In the genomic region with DNA sequence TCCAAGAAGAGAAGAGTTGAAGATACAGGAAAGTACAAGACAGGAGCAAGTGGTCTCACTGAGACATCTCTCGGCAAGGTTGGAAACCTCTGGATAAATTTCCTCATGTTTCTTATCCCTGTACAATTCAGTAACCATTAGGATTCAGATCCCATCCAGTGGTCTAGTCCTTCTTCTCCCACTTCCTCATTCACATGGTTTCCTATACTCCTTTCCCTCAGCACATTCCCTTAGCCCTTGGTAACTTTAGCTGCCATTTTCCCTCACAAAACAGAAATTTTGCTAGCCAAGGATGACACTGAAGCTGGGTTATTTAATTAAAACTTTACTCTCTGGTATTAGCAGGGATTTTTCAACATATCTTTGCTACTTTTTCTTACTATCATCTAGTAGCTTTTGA, we compare ENCODE assay signal across 19 cellular contexts.
A peak's percentile ranks its signal among the peaks of the same experiment; 100 is the strongest.
DNase-seq lines count a peak whose midpoint lies in the region; ATAC-seq and TF ChIP-seq lines count a peak whose summit lies in the region.
"Had no signal": no experiment of that assay in that cellular context is flagged by ENCODE, and none has a peak within 500 bp of the region (broad histone marks: within the 10 kb centered on the region; RNA-seq: fewer than 3 reads in every experiment).

No MANE protein-coding gene starts in this region.

- H3K4me3 Mint-ChIP-seq in MCF 10A (ENCODE audit: unreplicated experiment) = no peak overlapping the region
- no peak overlapping the region for H3K4me3 Mint-ChIP-seq in activated naive CD4-positive, alpha-beta T cell treated with anti-CD3 and anti-CD28 coated beads for 36 hours
- H3K4me3 Mint-ChIP-seq: CD4-positive, CD25-positive, alpha-beta regulatory T cell; CD8-positive, alpha-beta memory T cell had no signal

- H3K4me1 Mint-ChIP-seq in MCF 10A (ENCODE audit: insufficient read depth, unreplicated experiment) = no peaks in the 10 kb centered on the region
- no peaks in the 10 kb centered on the region for H3K4me1 Mint-ChIP-seq in activated naive CD4-positive, alpha-beta T cell treated with anti-CD3 and anti-CD28 coated beads for 36 hours (ENCODE audit: low read depth)
- H3K4me1 Mint-ChIP-seq: CD4-positive, CD25-positive, alpha-beta regulatory T cell; CD8-positive, alpha-beta memory T cell had no signal

- H3K4me3 ChIP-seq in ascending aorta (no peak overlapping the region), coronary artery (no peak overlapping the region), thoracic aorta (no peak overlapping the region)
- H3K4me3 ChIP-seq: HAP-1 had no signal

- no peaks in the 10 kb centered on the region for H3K9me3 Mint-ChIP-seq in MCF 10A (ENCODE audit: unreplicated experiment)
- H3K9me3 Mint-ChIP-seq in activated naive CD4-positive, alpha-beta T cell treated with anti-CD3 and anti-CD28 coated beads for 36 hours = no peaks in the 10 kb centered on the region
- H3K9me3 Mint-ChIP-seq: CD8-positive, alpha-beta memory T cell had no signal

- DNase-seq in ascending aorta (ENCODE audit: low spot score in 2 of 2) (no peak), coronary artery (ENCODE audit: low spot score) (no peak), thoracic aorta (ENCODE audit: low spot score) (no peak), MCF 10A (ENCODE audit: unreplicated experiment) (no peak), GM13977 (ENCODE audit: low spot score) (no peak)
- DNase-seq in activated naive CD4-positive, alpha-beta T cell treated with anti-CD3 and anti-CD28 coated beads for 36 hours = no peak
- DNase-seq: ACHN; BE2C; C1 segment of cervical spinal cord; CD4-positive, CD25-positive, alpha-beta regulatory T cell; CD8-positive, alpha-beta memory T cell; COR-L47; DMS 273 treated with DMSO at 0.1 percent for 48 hours; DMS53; DND-41; EL; KBM-7 had no signal

- no peaks in the 10 kb centered on the region for H3K27me3 ChIP-seq in ascending aorta
- no peaks in the 10 kb centered on the region for H3K27me3 ChIP-seq in thoracic aorta (replicated peaks; ENCODE audit: insufficient read depth)
- H3K27me3 ChIP-seq: BE2C had no signal

- CTCF ChIA-PET in MCF 10A (lab: Yijun Ruan, JAX) = interaction anchor here (0.5 to 2.7 kb wide), 4 partner anchors 10 to 259 kb away, joined by 3 to 8 read pairs (median 3); no protein-coding TSS in a partner anchor
- CTCF ChIA-PET in activated naive CD4-positive, alpha-beta T cell treated with anti-CD3 and anti-CD28 coated beads for 36 hours (lab: Charles Lee) = no interaction called here

- intact Hi-C loops in ascending aorta (cut with DNase I) = no loop called here
- intact Hi-C loops in MCF 10A (cut with micrococcal nuclease) = no loop called here
- intact Hi-C loops in activated naive CD4-positive, alpha-beta T cell treated with anti-CD3 and anti-CD28 coated beads for 36 hours (cut with micrococcal nuclease) = no loop called here

- no peaks in the 10 kb centered on the region for H3K9me3 ChIP-seq in ascending aorta
- no peaks in the 10 kb centered on the region for H3K9me3 ChIP-seq in thoracic aorta
- H3K9me3 ChIP-seq: BE2C, HAP-1 had no signal

- H3K27ac Mint-ChIP-seq in MCF 10A (ENCODE audit: low read depth, unreplicated experiment) = no peak overlapping the region
- H3K27ac Mint-ChIP-seq in activated naive CD4-positive, alpha-beta T cell treated with anti-CD3 and anti-CD28 coated beads for 36 hours = no peak overlapping the region
- H3K27ac Mint-ChIP-seq: CD4-positive, CD25-positive, alpha-beta regulatory T cell; CD8-positive, alpha-beta memory T cell had no signal

- H3K36me3 ChIP-seq in ascending aorta (peaks cover 0 to 2% of the 10 kb centered on the region in 2 donors), thoracic aorta (no peaks in the 10 kb centered on the region)
- H3K36me3 ChIP-seq: BE2C, HAP-1 had no signal

- in situ Hi-C loops in GM13977 (cut with MboI; ENCODE audit: low pct_unique_long_range_greater_than_20kb, low sequenced_read_pairs, unreplicated experiment) = no loop called here

- no TSS peak for BruUV-seq in MCF 10A (replicated peaks; lab: Mats Ljungman, UMichigan)

- peak overlapping the region; percentile 79 to 81 for H3K27ac ChIP-seq in ascending aorta
- H3K27ac ChIP-seq in coronary artery = peak overlapping the region; percentile 76 to 81
- H3K27ac ChIP-seq in thoracic aorta = peak overlapping the region; percentile 50 to 51
- H3K27ac ChIP-seq: HL-60 had no signal

- TF ChIP-seq CTCF in ascending aorta (IDR thresholded peaks at IDR 0.05) (no peak), coronary artery (IDR thresholded peaks at IDR 0.05) (no peak), thoracic aorta (IDR thresholded peaks at IDR 0.05) (no peak), MCF 10A (IDR thresholded peaks at IDR 0.05; ENCODE audit: unreplicated experiment) (no peak), GM13977 (IDR thresholded peaks at IDR 0.05; ENCODE audit: extremely low read depth, insufficient read depth, missing control alignments) (no peak)

- POLR2A ChIA-PET in MCF 10A (lab: Yijun Ruan, JAX) = interaction anchor here (0.7 kb wide), 1 partner anchor 11 kb away, joined by 3 read pairs; no protein-coding TSS in a partner anchor

- H3K4me1 ChIP-seq in ascending aorta (peaks cover 0 to 22% of the 10 kb centered on the region in 2 donors), thoracic aorta (ENCODE audit: control insufficient read depth in 1 of 2, low read depth in 2 of 2) (peaks cover 29 to 59% of the 10 kb centered on the region in 2 donors)
- H3K4me1 ChIP-seq: BE2C, HAP-1 had no signal

- H3K27me3 Mint-ChIP-seq in MCF 10A (ENCODE audit: insufficient read depth, unreplicated experiment) = peaks cover 36% of the 10 kb centered on the region
- peaks cover 2% of the 10 kb centered on the region for H3K27me3 Mint-ChIP-seq in activated naive CD4-positive, alpha-beta T cell treated with anti-CD3 and anti-CD28 coated beads for 36 hours (ENCODE audit: low read depth)

- H3K36me3 Mint-ChIP-seq in MCF 10A (ENCODE audit: insufficient read depth, unreplicated experiment) = no peaks in the 10 kb centered on the region
- no peaks in the 10 kb centered on the region for H3K36me3 Mint-ChIP-seq in activated naive CD4-positive, alpha-beta T cell treated with anti-CD3 and anti-CD28 coated beads for 36 hours (ENCODE audit: low read depth)
- H3K36me3 Mint-ChIP-seq: CD4-positive, CD25-positive, alpha-beta regulatory T cell; CD8-positive, alpha-beta memory T cell had no signal

- ATAC-seq in thoracic aorta (ENCODE audit: insufficient number of reproducible peaks, low FRiP score, low read depth) = no peak
